38 cellular contexts compared by ENCODE assay signal in genomic region chr7:43938892-43939482, GRCh38. TPM values are rescaled to one million over a fixed set of nuclear protein-coding genes. Genes with fewer than 3 reads are reported as not detected.
"Had no signal": no experiment of that assay in that cellular context is flagged by ENCODE, and none has a peak within 500 bp of the region (broad histone marks: within the 10 kb centered on the region; RNA-seq: fewer than 3 reads in every experiment).

No MANE protein-coding gene starts in this region.

- H3K27me3 Mint-ChIP-seq: activated CD4-positive, alpha-beta T cell treated with anti-CD3 and anti-CD28 coated beads for 36 hours; activated CD8-positive, alpha-beta memory T cell treated with anti-CD3 and anti-CD28 coated beads, Interleukin-2, amount 10 ng/mL, durations not matched to agents 7 days and 5 days; activated naive CD8-positive, alpha-beta T cell; effector memory CD8-positive, alpha-beta T cell; progenitor cell of endocrine pancreas; stimulated activated naive B cell treated with anti-CD40 and anti-IgM and Interleukin-4, amounts not matched to agents 10 μg/mL and 1 μg/mL and 100 μg/mL, for 72 hours; T-cell had no signal

- H3K4me3 ChIP-seq: adrenal gland, ascending aorta, heart left ventricle, lower lobe of right lung, mucosa of descending colon, sigmoid colon, smooth muscle cell, suprapubic skin, tibial artery had no signal

- ATAC-seq: activated CD4-positive, alpha-beta T cell treated with anti-CD3 and anti-CD28 coated beads for 36 hours; activated CD8-positive, alpha-beta memory T cell treated with anti-CD3 and anti-CD28 coated beads, Interleukin-2, amount 10 ng/mL, durations not matched to agents 7 days and 5 days; activated CD8-positive, alpha-beta T cell treated with anti-CD3 and anti-CD28 coated beads, Interleukin-2, amount 10 ng/mL, durations not matched to agents 7 days and 5 days; effector memory CD8-positive, alpha-beta T cell; left colon; lower lobe of right lung; mucosa of descending colon; stimulated activated naive B cell treated with anti-CD40 and anti-IgM and Interleukin-4, amounts not matched to agents 10 μg/mL and 1 μg/mL and 100 μg/mL, for 72 hours; T-cell had no signal

- H3K27me3 ChIP-seq: adrenal gland, ascending aorta, brain microvascular endothelial cell, heart left ventricle, sigmoid colon, suprapubic skin, tibial artery had no signal

- H3K36me3 ChIP-seq: adrenal gland, brain microvascular endothelial cell had no signal

- H3K9me3 Mint-ChIP-seq: activated T-cell treated with anti-CD3 and anti-CD28 coated beads, Interleukin-2, amount 50 U/mL, for 72 hours; effector memory CD8-positive, alpha-beta T cell; immature natural killer cell; nephron; stimulated activated naive B cell treated with anti-CD40 and anti-IgM and Interleukin-4, amounts not matched to agents 10 μg/mL and 1 μg/mL and 100 μg/mL, for 72 hours; T-cell had no signal

- H3K9me3 ChIP-seq: adrenal gland, ascending aorta, heart left ventricle, lower lobe of right lung, mucosa of descending colon, sigmoid colon, suprapubic skin, tibial artery had no signal

- H3K4me1 ChIP-seq: ascending aorta, sigmoid colon, tibial artery had no signal

- H3K27ac ChIP-seq: adrenal gland, ascending aorta, brain microvascular endothelial cell, heart left ventricle, lower lobe of right lung, sigmoid colon, suprapubic skin, tibial artery had no signal

- H3K4me1 Mint-ChIP-seq: activated CD4-positive, alpha-beta T cell treated with anti-CD3 and anti-CD28 coated beads for 36 hours; activated CD8-positive, alpha-beta memory T cell treated with anti-CD3 and anti-CD28 coated beads, Interleukin-2, amount 10 ng/mL, durations not matched to agents 7 days and 5 days; immature natural killer cell; nephron; T-cell had no signal

- H3K36me3 Mint-ChIP-seq: activated CD8-positive, alpha-beta memory T cell treated with anti-CD3 and anti-CD28 coated beads, Interleukin-2, amount 10 ng/mL, durations not matched to agents 7 days and 5 days; activated naive CD8-positive, alpha-beta T cell had no signal

- H3K4me3 Mint-ChIP-seq: activated CD4-positive, alpha-beta T cell treated with anti-CD3 and anti-CD28 coated beads for 36 hours; activated CD8-positive, alpha-beta memory T cell treated with anti-CD3 and anti-CD28 coated beads, Interleukin-2, amount 10 ng/mL, durations not matched to agents 7 days and 5 days; activated CD8-positive, alpha-beta T cell treated with anti-CD3 and anti-CD28 coated beads, Interleukin-2, amount 10 ng/mL, durations not matched to agents 7 days and 5 days; activated naive CD8-positive, alpha-beta T cell; activated T-cell treated with anti-CD3 and anti-CD28 coated beads, Interleukin-2, amount 50 U/mL, for 72 hours; effector memory CD8-positive, alpha-beta T cell; immature natural killer cell; nephron; stimulated activated naive B cell treated with anti-CD40 and anti-IgM and Interleukin-4, amounts not matched to agents 10 μg/mL and 1 μg/mL and 100 μg/mL, for 72 hours; T-cell had no signal

- H3K27ac Mint-ChIP-seq: activated CD4-positive, alpha-beta T cell treated with anti-CD3 and anti-CD28 coated beads for 36 hours; activated CD8-positive, alpha-beta memory T cell treated with anti-CD3 and anti-CD28 coated beads, Interleukin-2, amount 10 ng/mL, durations not matched to agents 7 days and 5 days; activated naive CD8-positive, alpha-beta T cell; activated T-cell treated with anti-CD3 and anti-CD28 coated beads, Interleukin-2, amount 50 U/mL, for 72 hours; effector memory CD8-positive, alpha-beta T cell; immature natural killer cell; nephron; progenitor cell of endocrine pancreas; stimulated activated naive B cell treated with anti-CD40 and anti-IgM and Interleukin-4, amounts not matched to agents 10 μg/mL and 1 μg/mL and 100 μg/mL, for 72 hours; T-cell had no signal

- DNase-seq: activated CD4-positive, alpha-beta T cell treated with anti-CD3 and anti-CD28 coated beads for 36 hours; activated CD4-positive, CD25-positive, alpha-beta regulatory T cell; activated CD8-positive, alpha-beta memory T cell treated with anti-CD3 and anti-CD28 coated beads, Interleukin-2, amount 10 ng/mL, durations not matched to agents 7 days and 5 days; activated CD8-positive, alpha-beta T cell treated with anti-CD3 and anti-CD28 coated beads, Interleukin-2, amount 10 ng/mL, durations not matched to agents 7 days and 5 days; activated effector memory CD4-positive, alpha-beta T cell treated with Interleukin-2 at 50 U/mL for 16 hours; activated naive CD4-positive, alpha-beta T cell treated with Interleukin-2 at 50 U/mL for 16 hours; activated T-cell treated with anti-CD3 and anti-CD28 coated beads, Interleukin-2, amount 50 U/mL, for 72 hours; adrenal gland; brain microvascular endothelial cell; cortex of kidney; effector memory CD8-positive, alpha-beta T cell; foreskin fibroblast; heart left ventricle; hypothalamus; immature natural killer cell; kidney; left colon; lower lobe of right lung; mesendoderm; mucosa of descending colon; retina; sigmoid colon; stimulated activated CD4-positive, alpha-beta T cell treated with anti-CD3 and anti-CD28 coated beads, Interleukin-1b, Interleukin-23, amount 100 ng/mL, for 48 hours; stimulated activated CD4-positive, alpha-beta T cell treated with anti-CD3 and anti-CD28 coated beads, Interleukin-4, amount 100 ng/mL, for 4 hours; stimulated activated CD8-positive, alpha-beta memory T cell treated with anti-CD3 and anti-CD28 coated beads, Interleukin-4, amount 100 ng/mL, for 48 hours; stimulated activated naive B cell treated with anti-CD40 and anti-IgM and Interleukin-4, amounts not matched to agents 10 μg/mL and 1 μg/mL and 100 μg/mL, for 72 hours; T-cell; tibial artery had no signal

- H3K4me2 ChIP-seq: smooth muscle cell had no signal

RNA-seq across cellular contexts. Expression of gene SPDYE1, which starts 58.7 kb away (rescaled TPM):
- total RNA-seq: activated CD4-positive, alpha-beta T cell treated with anti-CD3 and anti-CD28 coated beads for 36 hours; activated CD8-positive, alpha-beta T cell treated with anti-CD3 and anti-CD28 coated beads, Interleukin-2, amount 10 ng/mL, durations not matched to agents 7 days and 5 days; activated T-cell treated with anti-CD3 and anti-CD28 coated beads, Interleukin-2, amount 50 U/mL, for 72 hours; ascending aorta; endothelial cell of umbilical vein; kidney; left colon; lower lobe of right lung; mucosa of descending colon; osteoblast; progenitor cell of endocrine pancreas; sigmoid colon; smooth muscle cell; suprapubic skin; T-cell; T-helper 2 cell treated with Interferon-gamma antibody and Interleukin-4, amounts not matched to agents 100 ng/mL and 5 ng/mL, for 36 hours; ureter had no signal
- polyA plus RNA-seq: adrenal gland, endothelial cell of umbilical vein, heart left ventricle, sigmoid colon had no signal
